ENCODE assay signal across 22 cellular contexts in genomic region chr10:103885617-103886016, GRCh38. TPM values are rescaled to one million over a fixed set of nuclear protein-coding genes. Genes with fewer than 3 reads are reported as not detected.
A peak's percentile ranks its signal among the peaks of the same experiment; 100 is the strongest.
DNase-seq lines count a peak whose midpoint lies in the region; ATAC-seq and TF ChIP-seq lines count a peak whose summit lies in the region.
"Had no signal": no experiment of that assay in that cellular context is flagged by ENCODE, and none has a peak within 500 bp of the region (broad histone marks: within the 10 kb centered on the region; RNA-seq: fewer than 3 reads in every experiment).

No MANE protein-coding gene starts in this region.

- DNase-seq in Right ventricle myocardium inferior (ENCODE audit: missing footprints) (no peak), heart left ventricle (no peak), astrocyte of the hippocampus (ENCODE audit: low read depth, low spot score) (peak; percentile 18), thoracic aorta (ENCODE audit: low spot score) (no peak), NCI-H774 (lab: John Stamatoyannopoulos, UW) (no peak), NCI-H2171 (lab: John Stamatoyannopoulos, UW) (no peak)
- DNase-seq in activated naive CD4-positive, alpha-beta T cell treated with anti-CD3 and anti-CD28 coated beads for 36 hours, result no peak
- DNase-seq: activated CD4-positive, alpha-beta T cell treated with anti-CD3 and anti-CD28 coated beads for 48 hours; activated CD8-positive, alpha-beta memory T cell treated with anti-CD3 and anti-CD28 coated beads, Interleukin-2, amount 10 ng/mL, durations not matched to agents 7 days and 5 days; Caco-2; DND-41; H7; mammary epithelial cell; NCI-H1092; NCI-H2081 treated with DMSO at 0.1 percent for 48 hours; stimulated activated naive CD8-positive, alpha-beta T cell treated with anti-CD3 and anti-CD28 coated beads, Interleukin-15, amount 100 ng/mL, for 72 hours had no signal

- H3K4me1 ChIP-seq in heart left ventricle (peaks cover 0 to 47% (median 23%) of the 10 kb centered on the region in 12 donors), gastroesophageal sphincter (peaks cover 10 to 46% (median 21%) of the 10 kb centered on the region in 3 donors), thoracic aorta (ENCODE audit: control insufficient read depth in 1 of 2, low read depth in 2 of 2) (peaks cover 7 to 48% of the 10 kb centered on the region in 2 donors)

- H3K27ac ChIP-seq in heart left ventricle (peak overlapping the region in 5 of 12 donors; percentile 2 to 71 (median 42)), gastroesophageal sphincter (peak overlapping the region in 3 of 4 donors; percentile 13 to 77 (median 13)), thoracic aorta (peak overlapping the region; percentile 55 to 74)

- TF ChIP-seq POLR2A in heart left ventricle (IDR thresholded peaks at IDR 0.05) (no peak), gastroesophageal sphincter (IDR thresholded peaks at IDR 0.05) (no peak)

- H3K27me3 ChIP-seq in heart left ventricle (no peaks in the 10 kb centered on the region), gastroesophageal sphincter (no peaks in the 10 kb centered on the region), thoracic aorta (replicated peaks; ENCODE audit: insufficient read depth) (no peaks in the 10 kb centered on the region)
- H3K27me3 ChIP-seq: BLaER1 treated with 17β-estradiol and CSF1 and Interleukin-3, amounts not matched to agents 10 nM and 100 nM had no signal

- 71 to 84% (median 79%) methylated on average over 6 of the region's 6 CpGs for WGBS in heart left ventricle, 4 donors
- 57 to 79% methylated on average over 6 of the region's 6 CpGs for WGBS in gastroesophageal sphincter (ENCODE audit: low coverage in 1 of 2), 2 donors

- H3K4me3 ChIP-seq in heart left ventricle (no peak overlapping the region), gastroesophageal sphincter (no peak overlapping the region), thoracic aorta (no peak overlapping the region)
- H3K4me3 ChIP-seq: BLaER1 treated with 17β-estradiol and CSF1 and Interleukin-3, amounts not matched to agents 10 nM and 100 nM had no signal

- TF ChIP-seq CTCF in heart left ventricle (IDR thresholded peaks at IDR 0.05), result no peak
- no peak for TF ChIP-seq CTCF in gastroesophageal sphincter (IDR thresholded peaks at IDR 0.05)
- TF ChIP-seq CTCF in thoracic aorta (IDR thresholded peaks at IDR 0.05), result no peak

- no peaks in the 10 kb centered on the region for H3K9me3 ChIP-seq in heart left ventricle
- H3K9me3 ChIP-seq in gastroesophageal sphincter, result no peaks in the 10 kb centered on the region
- H3K9me3 ChIP-seq in thoracic aorta, result no peaks in the 10 kb centered on the region
- H3K9me3 ChIP-seq: BLaER1 treated with 17β-estradiol and CSF1 and Interleukin-3, amounts not matched to agents 10 nM and 100 nM; Caco-2 had no signal

- no peak overlapping the region for H3K27ac Mint-ChIP-seq in activated naive CD4-positive, alpha-beta T cell treated with anti-CD3 and anti-CD28 coated beads for 36 hours
- H3K27ac Mint-ChIP-seq: activated CD8-positive, alpha-beta memory T cell treated with anti-CD3 and anti-CD28 coated beads, Interleukin-2, amount 10 ng/mL, durations not matched to agents 7 days and 5 days; dendritic cell treated with granulocyte-macrophage colony-stimulating factor and Interleukin-4, amounts not matched to agents 40 ng/mL and 50 ng/mL, for 4 days; T-helper 1 cell treated with Interleukin-12 subunit alpha and Interleukin-12 subunit beta and Interleukin-4 antibody, amounts not matched to agents 30 μg/mL and 1 μg/mL, for 36 hours; type B pancreatic cell had no signal

- CTCF ChIA-PET in activated naive CD4-positive, alpha-beta T cell treated with anti-CD3 and anti-CD28 coated beads for 36 hours (lab: Charles Lee), result interaction anchor here (0.7 to 3.0 kb wide), 19 partner anchors 9 to 390 kb away, joined by 3 to 20 read pairs (median 5); partner anchors contain the start of gene SFR1

- ATAC-seq in Right ventricle myocardium inferior (peak; percentile 57), heart left ventricle (no peak), gastroesophageal sphincter (peak; percentile 50), thoracic aorta (ENCODE audit: insufficient number of reproducible peaks, low FRiP score, low read depth) (no peak)
- ATAC-seq: activated CD8-positive, alpha-beta memory T cell treated with anti-CD3 and anti-CD28 coated beads, Interleukin-2, amount 10 ng/mL, durations not matched to agents 7 days and 5 days; activated naive CD4-positive, alpha-beta T cell treated with anti-CD3 and anti-CD28 coated beads, Interleukin-2, amount 50 U/mL, for 72 hours; stimulated activated naive CD8-positive, alpha-beta T cell treated with anti-CD3 and anti-CD28 coated beads, Interleukin-15, amount 100 ng/mL, for 72 hours had no signal

- TF ChIP-seq EP300 in gastroesophageal sphincter (IDR thresholded peaks at IDR 0.05), result no peak

- H3K36me3 Mint-ChIP-seq in activated naive CD4-positive, alpha-beta T cell treated with anti-CD3 and anti-CD28 coated beads for 36 hours (ENCODE audit: low read depth), result peaks cover 27% of the 10 kb centered on the region

- no peak overlapping the region for H3K4me3 Mint-ChIP-seq in activated naive CD4-positive, alpha-beta T cell treated with anti-CD3 and anti-CD28 coated beads for 36 hours
- H3K4me3 Mint-ChIP-seq: activated CD8-positive, alpha-beta memory T cell treated with anti-CD3 and anti-CD28 coated beads, Interleukin-2, amount 10 ng/mL, durations not matched to agents 7 days and 5 days; dendritic cell treated with granulocyte-macrophage colony-stimulating factor and Interleukin-4, amounts not matched to agents 40 ng/mL and 50 ng/mL, for 4 days; stimulated activated naive CD8-positive, alpha-beta T cell treated with anti-CD3 and anti-CD28 coated beads, Interleukin-15, amount 100 ng/mL, for 72 hours; T-helper 1 cell treated with Interleukin-12 subunit alpha and Interleukin-12 subunit beta and Interleukin-4 antibody, amounts not matched to agents 30 μg/mL and 1 μg/mL, for 36 hours; type B pancreatic cell had no signal

- no peaks in the 10 kb centered on the region for H3K9me3 Mint-ChIP-seq in activated naive CD4-positive, alpha-beta T cell treated with anti-CD3 and anti-CD28 coated beads for 36 hours
- H3K9me3 Mint-ChIP-seq: activated naive CD4-positive, alpha-beta T cell treated with anti-CD3 and anti-CD28 coated beads, Interleukin-2, amount 50 U/mL, for 72 hours; dendritic cell treated with granulocyte-macrophage colony-stimulating factor and Interleukin-4, amounts not matched to agents 40 ng/mL and 50 ng/mL, for 4 days; stimulated activated naive CD8-positive, alpha-beta T cell treated with anti-CD3 and anti-CD28 coated beads, Interleukin-15, amount 100 ng/mL, for 72 hours; T-helper 1 cell treated with Interleukin-12 subunit alpha and Interleukin-12 subunit beta and Interleukin-4 antibody, amounts not matched to agents 30 μg/mL and 1 μg/mL, for 36 hours; type B pancreatic cell had no signal

- intact Hi-C loops in Right ventricle myocardium inferior (cut with DNase I), result loop anchor here (1.0 to 5.0 kb wide), 3 partner anchors 142 to 197 kb away; no protein-coding TSS in a partner anchor
- intact Hi-C loops in heart left ventricle (cut with DNase I), result loop anchor here (1.0 to 10.0 kb wide), 8 partner anchors 82 to 327 kb away; partner anchors contain the start of genes SFR1 (in 5 of the 10) and SLK (in 1 of the 10)
- intact Hi-C loops in activated naive CD4-positive, alpha-beta T cell treated with anti-CD3 and anti-CD28 coated beads for 36 hours (cut with micrococcal nuclease), result loop anchor here (5.0 kb wide), 1 partner anchor 132 kb away; no protein-coding TSS in a partner anchor

- H3K4me1 Mint-ChIP-seq in activated naive CD4-positive, alpha-beta T cell treated with anti-CD3 and anti-CD28 coated beads for 36 hours (ENCODE audit: low read depth), result peaks cover 22% of the 10 kb centered on the region

- no peaks in the 10 kb centered on the region for H3K27me3 Mint-ChIP-seq in activated naive CD4-positive, alpha-beta T cell treated with anti-CD3 and anti-CD28 coated beads for 36 hours (ENCODE audit: low read depth)
- H3K27me3 Mint-ChIP-seq: activated CD8-positive, alpha-beta memory T cell treated with anti-CD3 and anti-CD28 coated beads, Interleukin-2, amount 10 ng/mL, durations not matched to agents 7 days and 5 days; dendritic cell treated with granulocyte-macrophage colony-stimulating factor and Interleukin-4, amounts not matched to agents 40 ng/mL and 50 ng/mL, for 4 days; stimulated activated naive CD8-positive, alpha-beta T cell treated with anti-CD3 and anti-CD28 coated beads, Interleukin-15, amount 100 ng/mL, for 72 hours; type B pancreatic cell had no signal

- H3K36me3 ChIP-seq in heart left ventricle (peaks cover 0 to 62% (median 52%) of the 10 kb centered on the region in 9 donors), gastroesophageal sphincter (peaks cover 0 to 46% of the 10 kb centered on the region in 2 donors), thoracic aorta (peaks cover 27% of the 10 kb centered on the region)

RNA-seq across cellular contexts. Expression of gene SH3PXD2A, which starts 30.2 kb away (rescaled TPM):
- total RNA-seq in Right ventricle myocardium inferior (28.7 TPM), heart left ventricle (10 to 100 TPM; 21.8 to 43.4 (median 31.9) TPM), gastroesophageal sphincter (10 to 100 TPM; 31.2 to 65.2 (median 39.5) TPM), thoracic aorta (10 to 100 TPM; 28.3 to 51.5 TPM)
- polyA plus RNA-seq in heart left ventricle, result 10 to 100 TPM; 11.8 to 16.6 TPM
- 1 to 10 TPM; 7.8 to 8.5 TPM for total RNA-seq in activated naive CD4-positive, alpha-beta T cell treated with anti-CD3 and anti-CD28 coated beads for 36 hours

RNA-seq across cellular contexts. Expression of gene STN1, which starts 32.4 kb away (rescaled TPM):
- total RNA-seq in Right ventricle myocardium inferior (30.1 TPM), heart left ventricle (10 to 100 TPM; 28.6 to 53.1 (median 32.7) TPM), gastroesophageal sphincter (10 to 100 TPM; 17.1 to 31.6 (median 29.6) TPM), thoracic aorta (10 to 100 TPM; 11.6 to 30.6 TPM)
- 10 to 100 TPM; 23.1 to 36.1 TPM for polyA plus RNA-seq in heart left ventricle
- total RNA-seq in activated naive CD4-positive, alpha-beta T cell treated with anti-CD3 and anti-CD28 coated beads for 36 hours, result 10 to 100 TPM; 53.3 to 54.8 TPM

Comparison
In these comparisons a context has a peak if more than half of its experiments do, and no peak if none do; other contexts are left out.
1. ATAC-seq: peak in Right ventricle myocardium inferior (single experiment) and gastroesophageal sphincter (single experiment); none in heart left ventricle (0 of 4) and thoracic aorta (single experiment).